In the genomic region with DNA sequence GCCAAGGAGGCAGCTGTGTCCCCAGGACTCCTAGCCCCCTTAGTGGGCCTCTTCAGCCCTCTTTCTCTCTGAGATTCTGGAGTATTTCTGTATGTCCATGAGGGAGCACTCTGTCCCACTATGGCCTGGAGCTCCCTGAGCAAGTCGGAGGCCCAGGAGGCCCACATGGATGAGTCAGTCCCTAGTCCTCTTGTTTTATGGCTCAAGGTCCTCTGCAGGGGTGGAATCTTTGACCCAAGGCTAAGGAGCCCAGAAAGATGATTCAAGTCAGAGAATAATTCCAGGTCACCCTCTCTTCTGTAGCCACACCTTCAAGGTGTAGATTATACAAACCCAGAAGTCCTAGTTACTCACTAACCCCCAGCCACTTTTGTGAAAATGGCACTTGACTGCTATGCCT, we compare ENCODE assay signal across 27 cellular contexts.
DNase-seq lines count a peak whose midpoint lies in the region; ATAC-seq, FAIRE-seq and TF ChIP-seq lines count a peak whose summit lies in the region.
"Had no signal": no experiment of that assay in that cellular context is flagged by ENCODE, and none has a peak within 500 bp of the region (broad histone marks: within the 10 kb centered on the region; RNA-seq: fewer than 3 reads in every experiment).

No MANE protein-coding gene starts in this region.

- H3K4me1 ChIP-seq in small intestine (ENCODE audit: control insufficient read depth in 2 of 2, insufficient read depth in 1 of 2, low read depth in 1 of 2, low read length in 1 of 2) (peaks cover 0 to 5% of the 10 kb centered on the region in 2 donors), spleen (peaks cover 0 to 41% (median 4%) of the 10 kb centered on the region in 6 donors)
- H3K4me1 ChIP-seq: gastrocnemius medialis, prostate gland, stomach, thyroid gland had no signal

- no peak for ATAC-seq in activated CD8-positive, alpha-beta memory T cell treated with anti-CD3 and anti-CD28 coated beads, Interleukin-2, amount 10 ng/mL, durations not matched to agents 7 days and 5 days
- no peak for ATAC-seq in activated naive CD8-positive, alpha-beta T cell treated with anti-CD3 and anti-CD28 coated beads, Interleukin-2, amount 50 U/mL, for 24 hours
- ATAC-seq: gastrocnemius medialis, left lobe of liver had no signal

- no peaks in the 10 kb centered on the region for H3K36me3 ChIP-seq in KOPT-K1 (ENCODE audit: insufficient read depth, low read length)
- no peaks in the 10 kb centered on the region for H3K36me3 ChIP-seq in small intestine (ENCODE audit: control insufficient read depth in 2 of 2, insufficient read depth in 2 of 2, low read length in 2 of 2)
- H3K36me3 ChIP-seq in spleen = no peaks in the 10 kb centered on the region
- H3K36me3 ChIP-seq: gastrocnemius medialis, prostate gland, stomach, thyroid gland had no signal

- no peaks in the 10 kb centered on the region for H3K27me3 ChIP-seq in small intestine (ENCODE audit: control insufficient read depth in 2 of 2, insufficient read depth in 2 of 2, low read length in 2 of 2)
- H3K27me3 ChIP-seq in spleen (replicated peaks in 1 of 7) = no peaks in the 10 kb centered on the region
- H3K27me3 ChIP-seq: gastrocnemius medialis, thyroid gland had no signal

- H3K4me3 Mint-ChIP-seq in activated CD8-positive, alpha-beta memory T cell treated with anti-CD3 and anti-CD28 coated beads, Interleukin-2, amount 10 ng/mL, durations not matched to agents 7 days and 5 days = peak overlapping the region; percentile 2
- no peak overlapping the region for H3K4me3 Mint-ChIP-seq in activated naive CD8-positive, alpha-beta T cell treated with anti-CD3 and anti-CD28 coated beads, Interleukin-2, amount 50 U/mL, for 24 hours
- H3K4me3 Mint-ChIP-seq: B cell, memory B cell had no signal

- H3K9me3 ChIP-seq in KOPT-K1 (ENCODE audit: insufficient read depth, low read length, poor library complexity, severe bottlenecking) (no peaks in the 10 kb centered on the region), small intestine (ENCODE audit: control insufficient read depth, low read depth) (no peaks in the 10 kb centered on the region), spleen (no peaks in the 10 kb centered on the region)
- H3K9me3 ChIP-seq: gastrocnemius medialis, prostate gland, stomach, thyroid gland had no signal

- H3K4me3 ChIP-seq in small intestine (ENCODE audit: low read depth in 1 of 2, low read length in 2 of 2) (no peak overlapping the region), spleen (no peak overlapping the region)
- H3K4me3 ChIP-seq: gastrocnemius medialis, PC-9, prostate gland, stomach, thyroid gland had no signal

- no peak for DNase-seq in activated CD8-positive, alpha-beta memory T cell treated with anti-CD3 and anti-CD28 coated beads, Interleukin-2, amount 10 ng/mL, durations not matched to agents 7 days and 5 days
- DNase-seq in activated CD8-positive, alpha-beta memory T cell treated with anti-CD3 and anti-CD28 coated beads, Interleukin-2, amount 50 U/mL, for 48 hours = no peak
- DNase-seq in activated naive CD8-positive, alpha-beta T cell treated with anti-CD3 and anti-CD28 coated beads, Interleukin-2, amount 50 U/mL, for 24 hours = no peak
- DNase-seq in small intestine (peak; percentile 65), spleen (no peak), GM03348 (ENCODE audit: low spot score) (no peak), Ammon's horn (ENCODE audit: low spot score) (no peak)
- DNase-seq: activated CD4-positive, CD25-positive, alpha-beta regulatory T cell; activated CD8-positive, alpha-beta memory T cell treated with anti-CD3 and anti-CD28 coated beads for 24 hours; cerebellar nuclear complex; COR-L47; DMS53; gastrocnemius medialis; GDM1; NCI-H1694 treated with DMSO at 0.1 percent for 48 hours; NCI-H524 treated with DMSO at 0.1 percent for 48 hours; PC-9; SHP77 treated with DMSO at 0.1 percent for 48 hours; stomach; SW 1271; thyroid gland had no signal

- TF ChIP-seq POLR2A in spleen (IDR thresholded peaks at IDR 0.05) = no peak

- H3K27ac ChIP-seq in KOPT-K1 (ENCODE audit: low read depth, low read length, poor library complexity, severe bottlenecking) (peak overlapping the region; percentile 45), small intestine (ENCODE audit: low read depth in 1 of 2, low read length in 1 of 2) (peak overlapping the region in 1 of 2 donors; percentile 17), spleen (no peak overlapping the region)
- H3K27ac ChIP-seq: gastrocnemius medialis, PC-9, prostate gland, stomach, thyroid gland had no signal

- intact Hi-C loops in spleen (cut with DNase I; ENCODE audit: low total_unique reads) = no loop called here

- H3K9me3 Mint-ChIP-seq in activated CD8-positive, alpha-beta memory T cell treated with anti-CD3 and anti-CD28 coated beads, Interleukin-2, amount 10 ng/mL, durations not matched to agents 7 days and 5 days (ENCODE audit: low read depth) = no peaks in the 10 kb centered on the region
- no peaks in the 10 kb centered on the region for H3K9me3 Mint-ChIP-seq in activated naive CD8-positive, alpha-beta T cell treated with anti-CD3 and anti-CD28 coated beads, Interleukin-2, amount 50 U/mL, for 24 hours

- peaks cover 6% of the 10 kb centered on the region for H3K36me3 Mint-ChIP-seq in activated CD8-positive, alpha-beta memory T cell treated with anti-CD3 and anti-CD28 coated beads, Interleukin-2, amount 10 ng/mL, durations not matched to agents 7 days and 5 days
- H3K36me3 Mint-ChIP-seq in activated naive CD8-positive, alpha-beta T cell treated with anti-CD3 and anti-CD28 coated beads, Interleukin-2, amount 50 U/mL, for 24 hours (ENCODE audit: low read depth) = no peaks in the 10 kb centered on the region
- H3K36me3 Mint-ChIP-seq: memory B cell had no signal

- H3K27me3 Mint-ChIP-seq in activated CD8-positive, alpha-beta memory T cell treated with anti-CD3 and anti-CD28 coated beads, Interleukin-2, amount 10 ng/mL, durations not matched to agents 7 days and 5 days = no peaks in the 10 kb centered on the region
- H3K27me3 Mint-ChIP-seq in activated naive CD8-positive, alpha-beta T cell treated with anti-CD3 and anti-CD28 coated beads, Interleukin-2, amount 50 U/mL, for 24 hours = no peaks in the 10 kb centered on the region

- no peak for FAIRE-seq in small intestine (lab: Jason Lieb, UNC)
- FAIRE-seq: H1 had no signal

- CTCF ChIA-PET in activated CD8-positive, alpha-beta memory T cell treated with anti-CD3 and anti-CD28 coated beads, Interleukin-2, amount 10 ng/mL, durations not matched to agents 7 days and 5 days (lab: Charles Lee) = interaction anchor here (0.8 to 2.5 kb wide), 6 partner anchors 11 to 107 kb away, joined by 3 to 13 read pairs (median 6); no protein-coding TSS in a partner anchor

- peaks cover 85% of the 10 kb centered on the region for H3K4me1 Mint-ChIP-seq in activated CD8-positive, alpha-beta memory T cell treated with anti-CD3 and anti-CD28 coated beads, Interleukin-2, amount 10 ng/mL, durations not matched to agents 7 days and 5 days
- H3K4me1 Mint-ChIP-seq in activated naive CD8-positive, alpha-beta T cell treated with anti-CD3 and anti-CD28 coated beads, Interleukin-2, amount 50 U/mL, for 24 hours = peaks cover 72% of the 10 kb centered on the region
- H3K4me1 Mint-ChIP-seq: B cell, memory B cell had no signal

- peak overlapping the region; percentile 79 for H3K27ac Mint-ChIP-seq in activated CD8-positive, alpha-beta memory T cell treated with anti-CD3 and anti-CD28 coated beads, Interleukin-2, amount 10 ng/mL, durations not matched to agents 7 days and 5 days
- H3K27ac Mint-ChIP-seq in activated naive CD8-positive, alpha-beta T cell treated with anti-CD3 and anti-CD28 coated beads, Interleukin-2, amount 50 U/mL, for 24 hours = peak overlapping the region; percentile 58
- H3K27ac Mint-ChIP-seq: B cell, memory B cell had no signal

- TF ChIP-seq CTCF in spleen (IDR thresholded peaks at IDR 0.05 in 8 of 11, conservative IDR thresholded peaks at IDR 0.05 in 3 of 11) = no peak

- WGBS in small intestine, 3 donors = 27 to 62% (median 41%) methylated on average over 1 of the region's 1 CpG
- 73 to 95% (median 89%) methylated on average over 1 of the region's 1 CpG for WGBS in spleen, 5 donors
